9 cellular contexts compared by ENCODE assay signal in the genomic region with DNA sequence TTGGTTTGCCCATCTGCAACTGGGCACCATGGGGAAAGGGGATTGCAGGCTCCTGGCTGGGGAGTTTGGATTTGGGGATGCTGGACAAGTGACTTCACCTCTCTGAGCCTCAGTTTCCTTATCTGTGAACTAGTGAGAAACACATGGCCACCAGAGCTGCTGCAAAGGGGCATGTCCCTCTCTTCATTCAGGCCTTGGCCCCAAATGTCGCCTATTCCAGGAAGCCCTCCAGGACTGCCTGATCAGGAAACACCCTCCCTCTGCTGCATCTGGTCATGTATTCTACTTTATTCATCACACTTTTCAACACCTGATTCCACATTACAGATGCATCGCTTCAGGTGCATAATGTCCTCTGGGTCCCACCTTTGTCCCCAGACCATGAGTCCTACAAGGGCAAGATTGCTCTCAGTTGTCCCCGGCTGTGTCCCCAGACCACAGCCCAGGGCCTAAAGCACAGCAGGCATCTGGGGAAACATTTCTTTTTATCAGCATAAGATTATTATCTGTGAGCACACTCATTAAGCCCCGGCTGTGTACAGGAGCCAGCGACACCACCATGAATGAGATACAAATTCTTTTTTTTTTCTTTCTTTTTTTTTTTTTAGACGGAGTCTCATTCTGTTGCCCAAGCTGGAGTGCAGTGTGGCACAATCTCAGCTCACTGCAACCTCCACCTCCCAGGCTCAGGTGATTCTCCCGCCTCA. TPM values are rescaled to one million over a fixed set of nuclear protein-coding genes. Genes with fewer than 3 reads are reported as not detected.
DNase-seq lines count a peak whose midpoint lies in the region; ATAC-seq and TF ChIP-seq lines count a peak whose summit lies in the region.
"Had no signal": no experiment of that assay in that cellular context is flagged by ENCODE, and none has a peak within 500 bp of the region (broad histone marks: within the 10 kb centered on the region; RNA-seq: fewer than 3 reads in every experiment).

No MANE protein-coding gene starts in this region.

- H3K27ac Mint-ChIP-seq in CD4-positive, CD25-positive, alpha-beta regulatory T cell, result peak overlapping the region; percentile 90 to 97 (median 94)
- no peak overlapping the region for H3K27ac Mint-ChIP-seq in nephron progenitor cell

- TF ChIP-seq CTCF in breast epithelium (IDR thresholded peaks at IDR 0.05) (no peak), nephron progenitor cell (IDR thresholded peaks at IDR 0.05) (no peak)

- no peak overlapping the region for H3K9ac ChIP-seq in HUES6 (ENCODE audit: low read length)

- peak overlapping the region; percentile 58 for H3K4me3 ChIP-seq in CD4-positive, CD25-positive, alpha-beta regulatory T cell (ENCODE audit: low read depth, low read length)
- H3K4me3 ChIP-seq in HUES6 (ENCODE audit: low read depth, low read length) (0 out of 2 replicates have a peak overlapping the region, but pooled peaks have one; percentile 0), breast epithelium (peak overlapping the region; percentile 40 to 67 (median 46))

- no peak for DNase-seq in CD4-positive, CD25-positive, alpha-beta regulatory T cell
- DNase-seq in breast epithelium (ENCODE audit: low spot score in 2 of 2) (no peak), nephron progenitor cell (no peak), HPDE6-E6E7 (ENCODE audit: extremely low spot score) (no peak), NCI-H226 (no peak)
- DNase-seq: NCI-H526 treated with DMSO at 0.1 percent for 48 hours had no signal

- no peaks in the 10 kb centered on the region for H3K27me3 Mint-ChIP-seq in CD4-positive, CD25-positive, alpha-beta regulatory T cell
- H3K27me3 Mint-ChIP-seq in nephron progenitor cell (ENCODE audit: low read depth, poor library complexity), result peaks cover 36% of the 10 kb centered on the region

- no peaks in the 10 kb centered on the region for H3K9me3 Mint-ChIP-seq in CD4-positive, CD25-positive, alpha-beta regulatory T cell
- H3K9me3 Mint-ChIP-seq in nephron progenitor cell, result peaks cover 7% of the 10 kb centered on the region

- H3K4me1 ChIP-seq in CD4-positive, CD25-positive, alpha-beta regulatory T cell (ENCODE audit: control insufficient read depth, insufficient read depth, low read length, poor library complexity, severe bottlenecking), result peaks cover 26% of the 10 kb centered on the region
- H3K4me1 ChIP-seq in HUES6 (ENCODE audit: control insufficient read depth, insufficient read depth, low read length), result peaks cover 9% of the 10 kb centered on the region; the same call in 1 of the 2 replicates
- peaks cover 5 to 7% of the 10 kb centered on the region in 2 donors for H3K4me1 ChIP-seq in breast epithelium

- peak overlapping the region; percentile 84 to 94 (median 86) for H3K4me3 Mint-ChIP-seq in CD4-positive, CD25-positive, alpha-beta regulatory T cell
- H3K4me3 Mint-ChIP-seq in nephron progenitor cell, result peak overlapping the region; percentile 50

- H3K9me3 ChIP-seq in CD4-positive, CD25-positive, alpha-beta regulatory T cell (ENCODE audit: control insufficient read depth in 2 of 2, low read length in 2 of 2), result no peaks in the 10 kb centered on the region
- H3K9me3 ChIP-seq in HUES6 (ENCODE audit: control insufficient read depth, insufficient read depth, low read depth, low read length) (no peaks in the 10 kb centered on the region), breast epithelium (peaks cover 0 to 3% of the 10 kb centered on the region in 2 donors)

- H3K27me3 ChIP-seq in CD4-positive, CD25-positive, alpha-beta regulatory T cell (ENCODE audit: control insufficient read depth, insufficient read depth, low read length), result no peaks in the 10 kb centered on the region
- H3K27me3 ChIP-seq in HUES6 (ENCODE audit: control insufficient read depth, insufficient read depth, low read length) (no peaks in the 10 kb centered on the region), breast epithelium (no peaks in the 10 kb centered on the region)

- H3K4me1 Mint-ChIP-seq in CD4-positive, CD25-positive, alpha-beta regulatory T cell, result peaks cover 5 to 58% (median 22%) of the 10 kb centered on the region in 4 donors
- peaks cover 25% of the 10 kb centered on the region for H3K4me1 Mint-ChIP-seq in nephron progenitor cell

- no peak for TF ChIP-seq POLR2A in breast epithelium (IDR thresholded peaks at IDR 0.05)

- H3K36me3 Mint-ChIP-seq in CD4-positive, CD25-positive, alpha-beta regulatory T cell, result no peaks in the 10 kb centered on the region
- H3K36me3 Mint-ChIP-seq in nephron progenitor cell (ENCODE audit: low read depth), result no peaks in the 10 kb centered on the region

- ATAC-seq in CD4-positive, CD25-positive, alpha-beta regulatory T cell (ENCODE audit: low read depth in 2 of 2), result no peak
- ATAC-seq in GM21737 (IDR thresholded peaks at IDR 0.05; ENCODE audit: unreplicated experiment) (no peak), HG03039 (IDR thresholded peaks at IDR 0.05; ENCODE audit: unreplicated experiment) (no peak)

- peak overlapping the region; percentile 68 for H3K27ac ChIP-seq in CD4-positive, CD25-positive, alpha-beta regulatory T cell (ENCODE audit: insufficient read depth, low read length, poor library complexity, severe bottlenecking)
- H3K27ac ChIP-seq in HUES6 (ENCODE audit: low read depth, low read length), result no peak overlapping the region
- peak overlapping the region; percentile 82 to 87 for H3K27ac ChIP-seq in breast epithelium

- intact Hi-C loops in breast epithelium (cut with DNase I; ENCODE audit: low total_unique reads), result no loop called here

- no peaks in the 10 kb centered on the region for H3K36me3 ChIP-seq in CD4-positive, CD25-positive, alpha-beta regulatory T cell (ENCODE audit: control insufficient read depth, insufficient read depth, low read length)
- H3K36me3 ChIP-seq in HUES6 (ENCODE audit: control insufficient read depth, insufficient read depth, low read length) (no peaks in the 10 kb centered on the region), breast epithelium (no peaks in the 10 kb centered on the region)

RNA-seq across cellular contexts. Expression of a gene that starts 37.5 kb away (rescaled TPM):
- 151 TPM for total RNA-seq in CD4-positive, CD25-positive, alpha-beta regulatory T cell
- polyA plus RNA-seq in CD4-positive, CD25-positive, alpha-beta regulatory T cell, result 10 to 100 TPM; 25.9 to 42.7 (median 36.2) TPM
- 10 to 100 TPM; 49.4 to 89.3 (median 53.4) TPM for total RNA-seq in breast epithelium

RNA-seq across cellular contexts. Expression of a gene that starts 41.3 kb away (rescaled TPM):
- total RNA-seq in CD4-positive, CD25-positive, alpha-beta regulatory T cell, result 60.4 TPM
- polyA plus RNA-seq in CD4-positive, CD25-positive, alpha-beta regulatory T cell, result 10 to 100 TPM; 34.9 to 53.2 (median 46.3) TPM
- total RNA-seq in breast epithelium, result 1 to 10 TPM in 2 of 3 donors, under 1 TPM in 1; 0.98 to 2.1 (median 1.6) TPM

RNA-seq across cellular contexts. Expression of a gene that starts 52.1 kb away (rescaled TPM):
- total RNA-seq in CD4-positive, CD25-positive, alpha-beta regulatory T cell, result 45.9 TPM
- polyA plus RNA-seq in CD4-positive, CD25-positive, alpha-beta regulatory T cell, result 1 to 10 TPM; 8.1 to 9.0 (median 8.6) TPM
- total RNA-seq in breast epithelium, result 1 to 10 TPM; 5.6 to 8.5 (median 6.2) TPM

Comparison
In these comparisons a context has a peak if more than half of its experiments do, and no peak if none do; other contexts are left out.
1. H3K4me3 ChIP-seq: peak in every context shown above with its lines; median percentile 58 in CD4-positive, CD25-positive, alpha-beta regulatory T cell; 46 in breast epithelium; 0 in HUES6.
2. RNA of a gene that starts 41.3 kb away (total RNA-seq): 60.4 TPM in CD4-positive, CD25-positive, alpha-beta regulatory T cell (single experiment); 0.98 to 2.1 TPM in breast epithelium; every median in the first group is over 10 times any median in the second.